ENCODE assay signal across 8 cellular contexts in genomic region chr21:42654179-42654912, GRCh38. TPM values are rescaled to one million over a fixed set of nuclear protein-coding genes. Genes with fewer than 3 reads are reported as not detected.
DNase-seq lines count a peak whose midpoint lies in the region; ATAC-seq and TF ChIP-seq lines count a peak whose summit lies in the region.

No MANE protein-coding gene starts in this region.

- H3K27me3 ChIP-seq in tibial nerve = peaks cover 0 to 12% of the 10 kb centered on the region in 2 donors

- peaks cover 32% of the 10 kb centered on the region for H3K27me3 Mint-ChIP-seq in activated naive CD8-positive, alpha-beta T cell treated with anti-CD3 and anti-CD28 coated beads, Interleukin-2, amount 10 ng/mL, durations not matched to agents 7 days and 5 days
- peaks cover 36% of the 10 kb centered on the region for H3K27me3 Mint-ChIP-seq in HFFc6 (ENCODE audit: insufficient read depth)

- H3K27ac ChIP-seq in tibial nerve = peak overlapping the region; percentile 35 to 92 (median 84)

- TF ChIP-seq CTCF in lower leg skin (IDR thresholded peaks at IDR 0.05) (no peak), tibial nerve (IDR thresholded peaks at IDR 0.05) (peak in 1 of 5 experiments; percentile 13), HFFc6 (IDR thresholded peaks at IDR 0.05) (no peak)

- no peak overlapping the region for H3K27ac Mint-ChIP-seq in activated naive CD8-positive, alpha-beta T cell treated with anti-CD3 and anti-CD28 coated beads, Interleukin-2, amount 10 ng/mL, durations not matched to agents 7 days and 5 days
- no peak overlapping the region for H3K27ac Mint-ChIP-seq in HFFc6

- TF ChIP-seq EP300 in tibial nerve (IDR thresholded peaks at IDR 0.05) = no peak

- no peaks in the 10 kb centered on the region for H3K36me3 Mint-ChIP-seq in activated naive CD8-positive, alpha-beta T cell treated with anti-CD3 and anti-CD28 coated beads, Interleukin-2, amount 10 ng/mL, durations not matched to agents 7 days and 5 days
- H3K36me3 Mint-ChIP-seq in HFFc6 (ENCODE audit: low read depth) = no peaks in the 10 kb centered on the region

- TF ChIP-seq POLR2A in lower leg skin (IDR thresholded peaks at IDR 0.05) (no peak), tibial nerve (IDR thresholded peaks at IDR 0.05) (no peak)

- H3K4me3 ChIP-seq in lower leg skin (ENCODE audit: low read depth, poor library complexity, severe bottlenecking) = peak overlapping the region; percentile 8
- peak overlapping the region; percentile 41 to 84 (median 58) for H3K4me3 ChIP-seq in tibial nerve

- intact Hi-C loops in lower leg skin (cut with DNase I; ENCODE audit: low total_unique reads) = no loop called here

- peak overlapping the region; percentile 52 for H3K4me3 Mint-ChIP-seq in activated naive CD8-positive, alpha-beta T cell treated with anti-CD3 and anti-CD28 coated beads, Interleukin-2, amount 10 ng/mL, durations not matched to agents 7 days and 5 days
- no peak overlapping the region for H3K4me3 Mint-ChIP-seq in HFFc6

- peak; percentile 25 for ATAC-seq in activated naive CD8-positive, alpha-beta T cell treated with anti-CD3 and anti-CD28 coated beads, Interleukin-2, amount 10 ng/mL, durations not matched to agents 7 days and 5 days (ENCODE audit: low read depth)
- ATAC-seq in HG02852 (IDR thresholded peaks at IDR 0.05; ENCODE audit: unreplicated experiment) = no peak

- DNase-seq in DMS53 (lab: John Stamatoyannopoulos, UW) (peak; percentile 63), DMS53 treated with DMSO at 0.1 percent for 48 hours (lab: John Stamatoyannopoulos, UW; ENCODE audit: unreplicated experiment) (no peak), NCI-H2171 (lab: John Stamatoyannopoulos, UW) (peak; percentile 88), lower leg skin (ENCODE audit: low spot score in 2 of 2) (no peak), tibial nerve (ENCODE audit: low spot score in 2 of 2) (no peak), HFFc6 (no peak)
- peak; percentile 60 for DNase-seq in activated naive CD8-positive, alpha-beta T cell treated with anti-CD3 and anti-CD28 coated beads, Interleukin-2, amount 10 ng/mL, durations not matched to agents 7 days and 5 days

- POLR2A ChIA-PET in activated naive CD8-positive, alpha-beta T cell treated with anti-CD3 and anti-CD28 coated beads, Interleukin-2, amount 10 ng/mL, durations not matched to agents 7 days and 5 days (lab: Charles Lee) = interaction anchor here (0.6 to 1.8 kb wide), 7 partner anchors 23 to 320 kb away, joined by 3 to 8 read pairs (median 4); partner anchors contain the start of gene PKNOX1

- no peaks in the 10 kb centered on the region for H3K36me3 ChIP-seq in tibial nerve

- peaks cover 0 to 77% (median 28%) of the 10 kb centered on the region in 4 donors for H3K4me1 ChIP-seq in tibial nerve

- no peaks in the 10 kb centered on the region for H3K9me3 Mint-ChIP-seq in activated naive CD8-positive, alpha-beta T cell treated with anti-CD3 and anti-CD28 coated beads, Interleukin-2, amount 10 ng/mL, durations not matched to agents 7 days and 5 days
- H3K9me3 Mint-ChIP-seq in HFFc6 = peaks cover 16% of the 10 kb centered on the region

- 8% methylated on average over 18 to 23 of the region's 45 CpGs for WGBS in lower leg skin, 2 donors
- 8% methylated on average over 21 to 24 of the region's 45 CpGs for WGBS in tibial nerve, 2 donors

- peaks cover 10% of the 10 kb centered on the region for H3K4me1 Mint-ChIP-seq in activated naive CD8-positive, alpha-beta T cell treated with anti-CD3 and anti-CD28 coated beads, Interleukin-2, amount 10 ng/mL, durations not matched to agents 7 days and 5 days
- no peaks in the 10 kb centered on the region for H3K4me1 Mint-ChIP-seq in HFFc6 (ENCODE audit: low read depth)

- no peaks in the 10 kb centered on the region for H3K9me3 ChIP-seq in tibial nerve

RNA-seq across cellular contexts. Expression of gene PDE9A, which starts 0.9 kb away (rescaled TPM):
- total RNA-seq in activated naive CD8-positive, alpha-beta T cell treated with anti-CD3 and anti-CD28 coated beads, Interleukin-2, amount 10 ng/mL, durations not matched to agents 7 days and 5 days = 1 to 10 TPM; 7.5 to 9.5 TPM
- 10 to 100 TPM in 2 of 4 donors, 1 to 10 TPM in 2; 2.1 to 16.3 (median 9.0) TPM for total RNA-seq in lower leg skin
- 10 to 100 TPM; 26.7 to 30.6 (median 28.7) TPM for total RNA-seq in tibial nerve
- total RNA-seq in HFFc6 (2021; fragmentation: NEBNext Ultra II Directional; extraction: Animal tissue kit (Norgen Biotek cat#: 25700)) = not detected

Comparison
In these comparisons a context has a peak if more than half of its experiments do, and no peak if none do; other contexts are left out.
1. DNase-seq: peak in DMS53 (single experiment), NCI-H2171 (single experiment) and activated naive CD8-positive, alpha-beta T cell treated with anti-CD3 and anti-CD28 coated beads, Interleukin-2, amount 10 ng/mL, durations not matched to agents 7 days and 5 days (single experiment); none in DMS53 treated with DMSO at 0.1 percent for 48 hours (single experiment), lower leg skin (0 of 2), tibial nerve (0 of 2) and HFFc6 (single experiment).